ENCODE assay signal across 8 cellular contexts in the genomic region with DNA sequence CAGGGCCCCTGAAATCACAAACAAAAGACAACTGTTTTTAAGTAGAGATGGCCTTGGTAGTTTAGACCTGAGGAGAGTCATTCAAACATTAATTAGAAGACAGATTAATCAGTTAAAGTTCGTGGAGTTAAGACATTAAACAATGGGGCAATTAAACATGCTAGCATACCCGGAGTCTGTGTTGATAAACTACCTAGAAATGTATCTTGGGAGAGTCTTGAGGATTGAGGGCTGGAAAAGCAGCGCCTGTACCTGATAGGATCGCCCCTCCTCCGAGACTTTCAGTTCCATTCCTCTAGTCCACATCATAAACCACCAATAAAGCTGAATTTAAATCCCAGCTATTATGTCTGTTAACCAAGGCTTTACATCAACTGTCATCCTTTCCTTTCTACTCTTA. TPM values are rescaled to one million over a fixed set of nuclear protein-coding genes. Genes with fewer than 3 reads are reported as not detected.
DNase-seq lines count a peak whose midpoint lies in the region; ATAC-seq, FAIRE-seq and TF ChIP-seq lines count a peak whose summit lies in the region.

No MANE protein-coding gene starts in this region.

- H3K27me3 Mint-ChIP-seq in activated CD8-positive, alpha-beta memory T cell treated with anti-CD3 and anti-CD28 coated beads, Interleukin-2, amount 10 ng/mL, durations not matched to agents 7 days and 5 days: peaks cover 9% of the 10 kb centered on the region

- H3K27ac ChIP-seq in angular gyrus (ENCODE audit: low read depth, low read length): peak overlapping the region; percentile 72
- H3K27ac ChIP-seq in liver (ENCODE audit: low read depth in 1 of 2, low read length in 2 of 2): peak overlapping the region; percentile 93 to 94
- H3K27ac ChIP-seq in testis: peak overlapping the region; percentile 96 to 98

- H3K9ac ChIP-seq in liver (ENCODE audit: low read depth in 1 of 2, low read length in 2 of 2): peak overlapping the region; percentile 68 to 90

- H3K9me3 ChIP-seq in liver (ENCODE audit: control insufficient read depth in 4 of 4, low read length in 3 of 4) (no peaks in the 10 kb centered on the region), testis (no peaks in the 10 kb centered on the region)

- 64% methylated on average over 5 of the region's 5 CpGs for WGBS in liver
- 30 to 34% methylated on average over 5 of the region's 5 CpGs for WGBS in testis, 2 donors

- no peak for TF ChIP-seq RAD21 in liver (IDR thresholded peaks at IDR 0.05)

- intact Hi-C loops in testis (cut with DNase I; ENCODE audit: low total_unique reads): no loop called here

- H3K27me3 ChIP-seq in liver (ENCODE audit: control insufficient read depth in 4 of 4, insufficient read depth in 4 of 4, low read length in 3 of 4) (no peaks in the 10 kb centered on the region), testis (no peaks in the 10 kb centered on the region)

- peaks cover 29% of the 10 kb centered on the region for H3K4me1 Mint-ChIP-seq in activated CD8-positive, alpha-beta memory T cell treated with anti-CD3 and anti-CD28 coated beads, Interleukin-2, amount 10 ng/mL, durations not matched to agents 7 days and 5 days

- CTCF ChIA-PET in activated CD8-positive, alpha-beta memory T cell treated with anti-CD3 and anti-CD28 coated beads, Interleukin-2, amount 10 ng/mL, durations not matched to agents 7 days and 5 days (lab: Charles Lee): interaction anchor here (1.6 to 2.3 kb wide), 2 partner anchors 10 to 126 kb away, joined by 4 to 25 read pairs; no protein-coding TSS in a partner anchor

- H3K4me3 ChIP-seq in liver (ENCODE audit: low read depth in 1 of 3, low read length in 3 of 3) (peak overlapping the region; percentile 67 to 99 (median 77)), testis (peak overlapping the region; percentile 98 to 100)

- no peak for FAIRE-seq in frontal cortex (lab: Jason Lieb, UNC)

- H3K36me3 ChIP-seq in liver (ENCODE audit: control insufficient read depth in 4 of 4, insufficient read depth in 3 of 4, low read depth in 1 of 4, low read length in 3 of 4) (no peaks in the 10 kb centered on the region), testis (ENCODE audit: low read depth, missing control alignments) (no peaks in the 10 kb centered on the region)

- peak overlapping the region; percentile 73 for H3K27ac Mint-ChIP-seq in activated CD8-positive, alpha-beta memory T cell treated with anti-CD3 and anti-CD28 coated beads, Interleukin-2, amount 10 ng/mL, durations not matched to agents 7 days and 5 days

- peaks cover 6 to 27% (median 13%) of the 10 kb centered on the region in 4 donors for H3K4me1 ChIP-seq in liver (ENCODE audit: control insufficient read depth in 4 of 4, insufficient read depth in 4 of 4, low read length in 3 of 4)
- H3K4me1 ChIP-seq in testis: peaks cover 11% of the 10 kb centered on the region

- TF ChIP-seq POLR2A in testis (IDR thresholded peaks at IDR 0.05): no peak

- no peak for TF ChIP-seq CTCF in liver (IDR thresholded peaks at IDR 0.05; ENCODE audit: low read depth, low read length, missing input control)
- no peak for TF ChIP-seq CTCF in testis (IDR thresholded peaks at IDR 0.05)

- H3K36me3 Mint-ChIP-seq in activated CD8-positive, alpha-beta memory T cell treated with anti-CD3 and anti-CD28 coated beads, Interleukin-2, amount 10 ng/mL, durations not matched to agents 7 days and 5 days: peaks cover 11% of the 10 kb centered on the region

- H3K4me3 Mint-ChIP-seq in activated CD8-positive, alpha-beta memory T cell treated with anti-CD3 and anti-CD28 coated beads, Interleukin-2, amount 10 ng/mL, durations not matched to agents 7 days and 5 days: peak overlapping the region; percentile 85

- no peak for DNase-seq in activated CD8-positive, alpha-beta memory T cell treated with anti-CD3 and anti-CD28 coated beads, Interleukin-2, amount 10 ng/mL, durations not matched to agents 7 days and 5 days
- DNase-seq in activated CD8-positive, alpha-beta memory T cell treated with anti-CD3 and anti-CD28 coated beads, Interleukin-2, amount 50 U/mL, for 4 hours: no peak
- DNase-seq in testis (no peak), HuH-7 (ENCODE audit: low spot score) (no peak), frontal cortex (ENCODE audit: low spot score in 2 of 2) (no peak), hepatic stellate cell (ENCODE audit: low spot score) (no peak)

- ATAC-seq in activated CD8-positive, alpha-beta memory T cell treated with anti-CD3 and anti-CD28 coated beads, Interleukin-2, amount 10 ng/mL, durations not matched to agents 7 days and 5 days: no peak

- H3K9me3 Mint-ChIP-seq in activated CD8-positive, alpha-beta memory T cell treated with anti-CD3 and anti-CD28 coated beads, Interleukin-2, amount 10 ng/mL, durations not matched to agents 7 days and 5 days (ENCODE audit: low read depth): no peaks in the 10 kb centered on the region

TF ChIP-seq in liver, 16 proteins besides CTCF, POLR2A, EP300 and RAD21:
- TF ChIP-seq HNF4G (IDR thresholded peaks at IDR 0.05): no peak
- TF ChIP-seq FOXA1 (IDR thresholded peaks at IDR 0.05): no peak
TF ChIP-seq in liver: peak in this region for 0.

RNA-seq across cellular contexts. Expression of a gene that starts 1.0 kb away (rescaled TPM):
- total RNA-seq in activated CD8-positive, alpha-beta memory T cell treated with anti-CD3 and anti-CD28 coated beads, Interleukin-2, amount 10 ng/mL, durations not matched to agents 7 days and 5 days: 10 to 100 TPM; 33.7 to 41.6 TPM
- total RNA-seq in liver: 10 to 100 TPM; 12.0 to 16.2 TPM
- polyA plus RNA-seq in liver: 10 to 100 TPM in 1 of 2 donors, 1 to 10 TPM in 1; 6.2 to 33.0 TPM
- 10 to 100 TPM; 20.3 to 22.1 TPM for total RNA-seq in testis
- 13.3 TPM for polyA plus RNA-seq in testis (ENCODE audit: insufficient read depth, low read depth, low replicate concordance)
- 53.4 TPM for total RNA-seq in frontal cortex

RNA-seq across cellular contexts. Expression of a gene that starts 56.7 kb away (rescaled TPM):
- total RNA-seq in activated CD8-positive, alpha-beta memory T cell treated with anti-CD3 and anti-CD28 coated beads, Interleukin-2, amount 10 ng/mL, durations not matched to agents 7 days and 5 days: 10 to 100 TPM in 1 of 2 experiments, 1 to 10 TPM in 1; 9.3 to 10.9 TPM
- total RNA-seq in liver: 10 to 100 TPM; 25.4 to 65.8 TPM
- polyA plus RNA-seq in liver: 100 to 1,000 TPM in 1 of 2 donors, 10 to 100 TPM in 1; 22.8 to 141 TPM
- total RNA-seq in testis: 10 to 100 TPM; 47.6 to 63.3 TPM
- 84.9 TPM for polyA plus RNA-seq in testis (ENCODE audit: insufficient read depth, low read depth, low replicate concordance)
- total RNA-seq in frontal cortex: 29.8 TPM

RNA-seq across cellular contexts. Expression of a gene that starts 56.8 kb away (rescaled TPM):
- under 1 TPM in 1 of 2 experiments, not detected in 1; 0.18 TPM for total RNA-seq in activated CD8-positive, alpha-beta memory T cell treated with anti-CD3 and anti-CD28 coated beads, Interleukin-2, amount 10 ng/mL, durations not matched to agents 7 days and 5 days
- under 1 TPM in 1 of 2 donors, not detected in 1; 0.17 TPM for total RNA-seq in liver
- polyA plus RNA-seq in liver: under 1 TPM; 0.07 to 0.14 TPM
- total RNA-seq in testis: 10 to 100 TPM; 10.1 to 21.0 TPM
- 22.6 TPM for polyA plus RNA-seq in testis (ENCODE audit: insufficient read depth, low read depth, low replicate concordance)
- total RNA-seq in frontal cortex: 3.7 TPM
